ENCODE assay signal across 14 cellular contexts in genomic region chr22:27667121-27667843, GRCh38.
DNase-seq lines count a peak whose midpoint lies in the region; ATAC-seq and TF ChIP-seq lines count a peak whose summit lies in the region.
"Had no signal": no experiment of that assay in that cellular context is flagged by ENCODE, and none has a peak within 500 bp of the region (broad histone marks: within the 10 kb centered on the region; RNA-seq: fewer than 3 reads in every experiment).

No MANE protein-coding gene starts in this region.

- intact Hi-C loops in left cardiac atrium (cut with DNase I): no loop called here

- H3K27me3 ChIP-seq in osteoblast (ENCODE audit: insufficient read depth, low read length): peaks cover 3% of the 10 kb centered on the region
- H3K27me3 ChIP-seq: breast epithelium had no signal

- DNase-seq in AG20443 (ENCODE audit: low spot score): peak; percentile 33
- peak; percentile 19 for DNase-seq in NB4 (ENCODE audit: low read depth)
- DNase-seq in left cardiac atrium: peak; percentile 58
- peak; percentile 85 for DNase-seq in osteoblast (ENCODE audit: insufficient read length, low spot score, missing footprints)
- no peak for DNase-seq in AML-193 (lab: John Stamatoyannopoulos, UW)
- no peak for DNase-seq in NCI-H1436 treated with DMSO at 0.1 percent for 48 hours (lab: John Stamatoyannopoulos, UW)
- DNase-seq in NCI-H1694 treated with DMSO at 0.1 percent for 48 hours (lab: John Stamatoyannopoulos, UW): no peak
- DNase-seq: activated CD4-positive, alpha-beta memory T cell treated with anti-CD3 and anti-CD28 coated beads for 36 hours; SIG-M5; stimulated activated CD4-positive, alpha-beta T cell treated with anti-CD3 and anti-CD28 coated beads, Interleukin-12 subunit alpha, Interleukin-12 subunit beta, amount 100 ng/mL, for 4 hours; T1000 had no signal

- H3K36me3 ChIP-seq in osteoblast (ENCODE audit: insufficient read depth, low read length): no peaks in the 10 kb centered on the region
- H3K36me3 ChIP-seq: breast epithelium had no signal

- H3K27ac ChIP-seq in osteoblast (ENCODE audit: low read depth, low read length): no peak overlapping the region
- H3K27ac ChIP-seq: breast epithelium had no signal

- H3K79me2 ChIP-seq in osteoblast (ENCODE audit: insufficient read depth, low read length): no peaks in the 10 kb centered on the region

- no peak for TF ChIP-seq POLR2A in NB4 (IDR thresholded peaks at IDR 0.05; ENCODE audit: extremely low read depth, insufficient read length)

- peaks cover 3% of the 10 kb centered on the region for H3K4me1 ChIP-seq in osteoblast (ENCODE audit: insufficient read depth, low read length)
- H3K4me1 ChIP-seq: breast epithelium had no signal

- H3K9me3 ChIP-seq in osteoblast (ENCODE audit: low read depth, low read length): peaks cover 3% of the 10 kb centered on the region

- TF ChIP-seq CTCF in NB4 (IDR thresholded peaks at IDR 0.05; ENCODE audit: low read depth, low read length) (no peak), osteoblast (IDR thresholded peaks at IDR 0.05; ENCODE audit: extremely low read depth, low read depth, low read length) (no peak)

- no peaks in the 10 kb centered on the region for H4K20me1 ChIP-seq in osteoblast (ENCODE audit: insufficient read depth, low read length)

- H3K4me2 ChIP-seq in osteoblast (ENCODE audit: insufficient read depth, low read length): no peak overlapping the region

- peak overlapping the region; percentile 70 for H2AFZ ChIP-seq in osteoblast (ENCODE audit: low read length)

- ATAC-seq in left cardiac atrium (peak; percentile 2 to 37), GM19023 (IDR thresholded peaks at IDR 0.05; ENCODE audit: unreplicated experiment) (no peak)
- ATAC-seq: natural killer cell treated with Interleukin-12 subunit alpha and Interleukin-12 subunit beta and Interleukin-15 and Interleukin-18, amount 100 ng/mL, for 72 hours had no signal

- no peak overlapping the region for H3K4me3 ChIP-seq in NB4 (ENCODE audit: low read depth, low read length)
- H3K4me3 ChIP-seq in osteoblast (ENCODE audit: insufficient read depth, low read length): peak overlapping the region; percentile 41
- H3K4me3 ChIP-seq: breast epithelium had no signal

Comparison
In these comparisons a context has a peak if more than half of its experiments do, and no peak if none do; other contexts are left out.
1. DNase-seq: peak in AG20443 (single experiment), NB4 (single experiment), left cardiac atrium (single experiment) and osteoblast (single experiment); none in AML-193 (0 of 2), NCI-H1436 treated with DMSO at 0.1 percent for 48 hours (single experiment) and NCI-H1694 treated with DMSO at 0.1 percent for 48 hours (single experiment).